Comparison of ENCODE assay signal across 18 cellular contexts in genomic region chr15:42992626-42993025, GRCh38.
A peak's percentile ranks its signal among the peaks of the same experiment; 100 is the strongest.
DNase-seq lines count a peak whose midpoint lies in the region; ATAC-seq, FAIRE-seq and TF ChIP-seq lines count a peak whose summit lies in the region.
"Had no signal": no experiment of that assay in that cellular context is flagged by ENCODE, and none has a peak within 500 bp of the region (broad histone marks: within the 10 kb centered on the region; RNA-seq: fewer than 3 reads in every experiment).

No MANE protein-coding gene starts in this region.

- TF ChIP-seq POLR2A in endothelial cell of umbilical vein (IDR thresholded peaks at IDR 0.05; ENCODE audit: low read depth, low read length) = no peak

- DNase-seq in EH (ENCODE audit: low read depth) (peak; percentile 23), T-helper 17 cell (no peak), endothelial cell of umbilical vein (ENCODE audit: low read depth, low spot score) (peak; percentile 7), myocyte (ENCODE audit: low read depth) (peak; percentile 19), NCI-H128 (lab: John Stamatoyannopoulos, UW; ENCODE audit: unreplicated experiment) (no peak), glutamatergic neuron (no peak)
- DNase-seq: DMS153, H7, Kasumi-1, NCI-H1417, NCI-H187 treated with DMSO at 0.1 percent for 48 hours, NCI-H774, PC-9 had no signal

- intact Hi-C loops in endothelial cell of umbilical vein (cut with micrococcal nuclease) = no loop called here

- H3K4me3 Mint-ChIP-seq in T-helper 17 cell (no peak overlapping the region), glutamatergic neuron (ENCODE audit: unreplicated experiment) (no peak overlapping the region)

- H3K4me3 ChIP-seq in endothelial cell of umbilical vein (replicated peaks in 1 of 3; ENCODE audit: insufficient read depth in 1 of 3, low read depth in 1 of 3, low read length in 3 of 3) = no peak overlapping the region
- H3K4me3 ChIP-seq: A549; BLaER1 treated with 17β-estradiol and CSF1 and Interleukin-3, amounts not matched to agents 10 nM and 100 nM; PC-9; SJSA1 had no signal

- ATAC-seq in T-helper 17 cell = no peak
- ATAC-seq in HG03457 (IDR thresholded peaks at IDR 0.05; ENCODE audit: unreplicated experiment) = no peak
- no peak for ATAC-seq in HG02588 (IDR thresholded peaks at IDR 0.05; ENCODE audit: unreplicated experiment)
- ATAC-seq: A549 had no signal

- H4K20me1 ChIP-seq in endothelial cell of umbilical vein (replicated peaks; ENCODE audit: control insufficient read depth, extremely low read depth, insufficient read depth, low read length) = no peaks in the 10 kb centered on the region
- H4K20me1 ChIP-seq: BLaER1 treated with 17β-estradiol and CSF1 and Interleukin-3, amounts not matched to agents 10 nM and 100 nM had no signal

- H3K27me3 Mint-ChIP-seq in T-helper 17 cell (no peaks in the 10 kb centered on the region), glutamatergic neuron (ENCODE audit: unreplicated experiment) (no peaks in the 10 kb centered on the region)

- dilution Hi-C loops in endothelial cell of umbilical vein (cut with MboI; ENCODE audit: extremely low pct_ligation_motif_present, low sequenced_read_pairs) = no loop called here

- no peak for TF ChIP-seq CTCF in endothelial cell of umbilical vein (IDR thresholded peaks at IDR 0.05; ENCODE audit: extremely low read depth in 1 of 2, insufficient read depth in 1 of 2, low read depth in 1 of 2, low read length in 2 of 2)
- TF ChIP-seq CTCF in glutamatergic neuron (IDR thresholded peaks at IDR 0.05; ENCODE audit: partially characterized antibody, unreplicated experiment) = no peak

- no peaks in the 10 kb centered on the region for H3K27me3 ChIP-seq in endothelial cell of umbilical vein (ENCODE audit: control insufficient read depth in 2 of 2, insufficient read depth in 2 of 2, low read length in 2 of 2)
- H3K27me3 ChIP-seq: BLaER1 treated with 17β-estradiol and CSF1 and Interleukin-3, amounts not matched to agents 10 nM and 100 nM; SJSA1 had no signal

- no peaks in the 10 kb centered on the region for H3K79me2 ChIP-seq in endothelial cell of umbilical vein (ENCODE audit: control insufficient read depth, insufficient read depth, low read length)

- POLR2A ChIA-PET in endothelial cell of umbilical vein (lab: Charles Lee) = no interaction called here

- H3K4me2 ChIP-seq in endothelial cell of umbilical vein (ENCODE audit: insufficient read depth, low read length) = no peak overlapping the region
- H3K4me2 ChIP-seq: A549; BLaER1 treated with 17β-estradiol and CSF1 and Interleukin-3, amounts not matched to agents 10 nM and 100 nM; PC-9 had no signal

- no peaks in the 10 kb centered on the region for H3K9me3 ChIP-seq in T-helper 17 cell (ENCODE audit: control insufficient read depth, low read length, poor library complexity, severe bottlenecking)
- no peaks in the 10 kb centered on the region for H3K9me3 ChIP-seq in endothelial cell of umbilical vein (replicated peaks; ENCODE audit: control insufficient read depth, insufficient read depth, low read length)
- H3K9me3 ChIP-seq: A549; BLaER1 treated with 17β-estradiol and CSF1 and Interleukin-3, amounts not matched to agents 10 nM and 100 nM; SJSA1 had no signal

- no TSS peak for BruUV-seq in endothelial cell of umbilical vein (replicated peaks; lab: Mats Ljungman, UMichigan)

- peaks cover 3% of the 10 kb centered on the region for H3K9me3 Mint-ChIP-seq in glutamatergic neuron (ENCODE audit: unreplicated experiment)

- FAIRE-seq in endothelial cell of umbilical vein (lab: Jason Lieb, UNC) = no peak
- FAIRE-seq: A549 had no signal

- H3K9ac ChIP-seq in endothelial cell of umbilical vein (replicated peaks; ENCODE audit: extremely low read depth, insufficient read depth, low read length) = no peak overlapping the region
- H3K9ac ChIP-seq: BLaER1 treated with 17β-estradiol and CSF1 and Interleukin-3, amounts not matched to agents 10 nM and 100 nM had no signal

- CTCF ChIA-PET in endothelial cell of umbilical vein (lab: Charles Lee) = no interaction called here

- no peak overlapping the region for H3K27ac ChIP-seq in endothelial cell of umbilical vein (ENCODE audit: insufficient read depth, low read depth, low read length)
- H3K27ac ChIP-seq: A549; BLaER1 treated with 17β-estradiol and CSF1 and Interleukin-3, amounts not matched to agents 10 nM and 100 nM; PC-9; SJSA1 had no signal

- no peak overlapping the region for H2AFZ ChIP-seq in endothelial cell of umbilical vein (ENCODE audit: low read depth, low read length)
- H2AFZ ChIP-seq: PC-9 had no signal

- H3K36me3 ChIP-seq in endothelial cell of umbilical vein (ENCODE audit: control insufficient read depth in 2 of 2, extremely low read depth in 1 of 2, insufficient read depth in 2 of 2, low read length in 2 of 2) = peaks cover 2 to 9% of the 10 kb centered on the region in 2 experiments

- H3K27ac Mint-ChIP-seq in T-helper 17 cell (peak overlapping the region; percentile 47), glutamatergic neuron (ENCODE audit: unreplicated experiment) (no peak overlapping the region)

- H3K36me3 Mint-ChIP-seq in T-helper 17 cell (ENCODE audit: low read depth) (peaks cover 10% of the 10 kb centered on the region), glutamatergic neuron (ENCODE audit: unreplicated experiment) (no peaks in the 10 kb centered on the region)

- peaks cover 5% of the 10 kb centered on the region for H3K4me1 Mint-ChIP-seq in T-helper 17 cell
- no peaks in the 10 kb centered on the region for H3K4me1 Mint-ChIP-seq in glutamatergic neuron (ENCODE audit: low read depth, unreplicated experiment)

- H3K4me1 ChIP-seq in endothelial cell of umbilical vein (ENCODE audit: control insufficient read depth, extremely low read depth, insufficient read depth, low read length) = no peaks in the 10 kb centered on the region
- H3K4me1 ChIP-seq: BLaER1 treated with 17β-estradiol and CSF1 and Interleukin-3, amounts not matched to agents 10 nM and 100 nM had no signal

- H3K9me1 ChIP-seq in endothelial cell of umbilical vein (replicated peaks; ENCODE audit: control insufficient read depth, extremely low read depth, insufficient read depth, low read length) = no peaks in the 10 kb centered on the region

TF ChIP-seq in endothelial cell of umbilical vein, 7 proteins besides CTCF, POLR2A, EP300 and RAD21:
- TF ChIP-seq EZH2 (IDR thresholded peaks at IDR 0.05; ENCODE audit: borderline replicate concordance, low read depth, low read length, severe bottlenecking) = no peak

Comparison
In these comparisons a context has a peak if more than half of its experiments do, and no peak if none do; other contexts are left out.
1. DNase-seq: peak in EH (single experiment), endothelial cell of umbilical vein (single experiment) and myocyte (single experiment); none in T-helper 17 cell (0 of 3), NCI-H128 (single experiment) and glutamatergic neuron (single experiment).